ENCODE assay signal across 8 cellular contexts in genomic region chr12:116880817-116881324, GRCh38. TPM values are rescaled to one million over a fixed set of nuclear protein-coding genes. Genes with fewer than 3 reads are reported as not detected.
DNase-seq lines count a peak whose midpoint lies in the region; ATAC-seq and TF ChIP-seq lines count a peak whose summit lies in the region.

No MANE protein-coding gene starts in this region.

- POLR2A ChIA-PET in activated CD8-positive, alpha-beta T cell treated with anti-CD3 and anti-CD28 coated beads for 36 hours (lab: Charles Lee) = interaction anchor here (1.5 kb wide), 1 partner anchor 12 kb away, joined by 3 read pairs; no protein-coding TSS in a partner anchor

- no peak overlapping the region for H3K27ac ChIP-seq in ovary

- intact Hi-C loops in activated CD8-positive, alpha-beta T cell treated with anti-CD3 and anti-CD28 coated beads for 36 hours (cut with micrococcal nuclease) = no loop called here
- intact Hi-C loops in ovary (cut with DNase I) = no loop called here

- H3K4me3 Mint-ChIP-seq in activated CD8-positive, alpha-beta T cell treated with anti-CD3 and anti-CD28 coated beads for 36 hours = peak overlapping the region; percentile 69

- peaks cover 1% of the 10 kb centered on the region for H3K4me1 ChIP-seq in ovary (ENCODE audit: insufficient read depth)

- DNase-seq in Daoy (ENCODE audit: low read depth) = peak; percentile 70
- peak; percentile 63 for DNase-seq in NCI-H2107 (lab: John Stamatoyannopoulos, UW)
- peak; percentile 49 for DNase-seq in activated CD8-positive, alpha-beta T cell treated with anti-CD3 and anti-CD28 coated beads for 36 hours
- peak; percentile 29 for DNase-seq in fibroblast of villous mesenchyme (ENCODE audit: low read depth)
- peak in 2 of 5 donors; percentile 27 to 45 for DNase-seq in ovary
- no peak for DNase-seq in OCI-M2 (lab: John Stamatoyannopoulos, UW; ENCODE audit: unreplicated experiment)

- peaks cover 24% of the 10 kb centered on the region for H3K4me1 Mint-ChIP-seq in activated CD8-positive, alpha-beta T cell treated with anti-CD3 and anti-CD28 coated beads for 36 hours (ENCODE audit: low read depth)

- no peaks in the 10 kb centered on the region for H3K36me3 Mint-ChIP-seq in activated CD8-positive, alpha-beta T cell treated with anti-CD3 and anti-CD28 coated beads for 36 hours (ENCODE audit: low read depth)

- no peaks in the 10 kb centered on the region for H3K9me3 Mint-ChIP-seq in activated CD8-positive, alpha-beta T cell treated with anti-CD3 and anti-CD28 coated beads for 36 hours

- H3K27me3 ChIP-seq in ovary = no peaks in the 10 kb centered on the region

- TF ChIP-seq CTCF in activated CD8-positive, alpha-beta T cell treated with anti-CD3 and anti-CD28 coated beads for 36 hours (IDR thresholded peaks at IDR 0.05) = no peak
- TF ChIP-seq CTCF in fibroblast of villous mesenchyme (IDR thresholded peaks at IDR 0.05; ENCODE audit: insufficient read depth, low read depth, low read length) (no peak), ovary (IDR thresholded peaks at IDR 0.05) (no peak)

- ATAC-seq in GM21737 (IDR thresholded peaks at IDR 0.05; ENCODE audit: unreplicated experiment) (peak; percentile 72), HG03460 (IDR thresholded peaks at IDR 0.05; ENCODE audit: unreplicated experiment) (no peak)
- peak; percentile 86 for ATAC-seq in activated CD8-positive, alpha-beta T cell treated with anti-CD3 and anti-CD28 coated beads for 36 hours

- no peaks in the 10 kb centered on the region for H3K9me3 ChIP-seq in ovary

- 1% methylated on average over 30 to 65 of the region's 65 CpGs for WGBS in ovary, 3 donors

- CTCF ChIA-PET in activated CD8-positive, alpha-beta T cell treated with anti-CD3 and anti-CD28 coated beads for 36 hours (lab: Charles Lee) = interaction anchor here (1.0 to 2.3 kb wide), 6 partner anchors 12 to 177 kb away, joined by 3 to 10 read pairs (median 4); no protein-coding TSS in a partner anchor

- H3K36me3 ChIP-seq in ovary = no peaks in the 10 kb centered on the region

- no peak for TF ChIP-seq EP300 in ovary (IDR thresholded peaks at IDR 0.05)

- no peak for TF ChIP-seq POLR2A in ovary (IDR thresholded peaks at IDR 0.05)

- H3K4me3 ChIP-seq in fibroblast of villous mesenchyme (ENCODE audit: low read depth, low read length) (no peak overlapping the region), ovary (peak overlapping the region; percentile 8)

- peaks cover 66% of the 10 kb centered on the region for H3K27me3 Mint-ChIP-seq in activated CD8-positive, alpha-beta T cell treated with anti-CD3 and anti-CD28 coated beads for 36 hours

- H3K27ac Mint-ChIP-seq in activated CD8-positive, alpha-beta T cell treated with anti-CD3 and anti-CD28 coated beads for 36 hours = no peak overlapping the region

RNA-seq across cellular contexts. Expression of gene HRK, which starts 0.4 kb away (rescaled TPM):
- 0.29 TPM in 1 of 2 replicates, not detected in the other for total RNA-seq in Daoy (2014; rRNA removed; shearing (Covaris generic))
- total RNA-seq in activated CD8-positive, alpha-beta T cell treated with anti-CD3 and anti-CD28 coated beads for 36 hours = not detected
- total RNA-seq in fibroblast of villous mesenchyme (under 0.01 TPM in 1 of 2 replicates, not detected in the other), ovary (under 1 TPM in 5 of 7 donors, not detected in 2; under 0.01 to 0.30 (median 0.20) TPM)
- under 1 TPM in 1 of 2 donors, not detected in 1; 0.08 TPM for polyA plus RNA-seq in ovary

RNA-seq across cellular contexts. Expression of gene FBXW8, which starts 29.9 kb away (rescaled TPM):
- 13.2 and 14.6 TPM in 2 replicates for total RNA-seq in Daoy (2014; rRNA removed; shearing (Covaris generic))
- total RNA-seq in activated CD8-positive, alpha-beta T cell treated with anti-CD3 and anti-CD28 coated beads for 36 hours = 1 to 10 TPM; 7.0 to 8.5 TPM
- total RNA-seq in fibroblast of villous mesenchyme (24.6 and 30.3 TPM in 2 replicates), ovary (10 to 100 TPM in 6 of 7 donors, 1 to 10 TPM in 1; 8.3 to 23.1 (median 16.9) TPM)
- 10 to 100 TPM in 1 of 2 donors, 1 to 10 TPM in 1; 7.4 to 13.9 TPM for polyA plus RNA-seq in ovary
